Comparison of ENCODE assay signal across 2 cellular contexts in genomic region chr6:166591961-166592520, GRCh38.
TF ChIP-seq lines count a peak whose summit lies in the region.

No MANE protein-coding gene starts in this region.

TF ChIP-seq in SK-N-SH, 30 proteins besides CTCF, POLR2A, EP300 and RAD21 (continued from another document):
- TF ChIP-seq REST (IDR thresholded peaks at IDR 0.05; ENCODE audit: low read depth, low read length), result no peak
- no peak for TF ChIP-seq FOSL2 (IDR thresholded peaks at IDR 0.05; ENCODE audit: borderline replicate concordance, low read depth)
- no peak for TF ChIP-seq GATA2 (CRISPR knock-in tag; IDR thresholded peaks at IDR 0.05)
- TF ChIP-seq MAX (IDR thresholded peaks at IDR 0.05; ENCODE audit: low read depth), result no peak

TF ChIP-seq in SK-N-SH treated with all-trans-retinoic acid at 6 μM for 48 hours, 23 proteins besides CTCF, POLR2A, EP300 and RAD21 (continued from another document):
- TF ChIP-seq ZFP3 (CRISPR knock-in tag; IDR thresholded peaks at IDR 0.05), result no peak
- no peak for TF ChIP-seq PATZ1 (CRISPR knock-in tag; IDR thresholded peaks at IDR 0.05; ENCODE audit: borderline replicate concordance)
- no peak for TF ChIP-seq PPARA (CRISPR knock-in tag; IDR thresholded peaks at IDR 0.05; ENCODE audit: borderline replicate concordance)
- TF ChIP-seq BACH2 (CRISPR knock-in tag; IDR thresholded peaks at IDR 0.05; ENCODE audit: borderline replicate concordance), result no peak
- no peak for TF ChIP-seq TOX (CRISPR knock-in tag; IDR thresholded peaks at IDR 0.05; ENCODE audit: borderline replicate concordance)
- no peak for TF ChIP-seq TCF4 (CRISPR knock-in tag; IDR thresholded peaks at IDR 0.05; ENCODE audit: borderline replicate concordance)
- TF ChIP-seq ISL1 (CRISPR knock-in tag; IDR thresholded peaks at IDR 0.05), result no peak
- TF ChIP-seq ARNTL (CRISPR knock-in tag; IDR thresholded peaks at IDR 0.05; ENCODE audit: borderline replicate concordance, low read depth), result no peak
- no peak for TF ChIP-seq RARB (CRISPR knock-in tag; IDR thresholded peaks at IDR 0.05)
- TF ChIP-seq GLIS3 (CRISPR knock-in tag; IDR thresholded peaks at IDR 0.05), result no peak
- no peak for TF ChIP-seq OSR1 (CRISPR knock-in tag; IDR thresholded peaks at IDR 0.05)
TF ChIP-seq in SK-N-SH treated with all-trans-retinoic acid at 6 μM for 48 hours: peak in this region for 0.
